ENCODE assay signal across 9 cellular contexts in the genomic region with DNA sequence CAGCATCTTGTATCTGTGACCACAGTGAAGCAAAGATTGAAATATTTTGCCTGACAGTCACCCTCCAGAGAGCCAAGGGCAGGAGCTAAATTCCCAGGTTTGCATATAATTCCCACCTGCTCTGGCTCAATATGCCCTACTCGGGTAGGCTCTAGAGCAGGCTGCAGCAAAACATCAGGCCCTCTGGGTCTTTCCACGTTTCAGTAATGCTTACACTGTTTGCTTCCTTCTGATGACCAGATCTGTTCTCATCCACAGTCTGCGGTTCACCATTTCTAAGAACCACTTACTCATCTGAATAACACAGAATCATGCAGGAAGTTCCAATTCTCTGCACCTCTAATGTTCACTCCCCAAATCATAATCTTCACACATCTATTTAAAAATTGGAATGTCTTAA.
A peak's percentile ranks its signal among the peaks of the same experiment; 100 is the strongest.
DNase-seq lines count a peak whose midpoint lies in the region; ATAC-seq, FAIRE-seq and TF ChIP-seq lines count a peak whose summit lies in the region.
"Had no signal": no experiment of that assay in that cellular context is flagged by ENCODE, and none has a peak within 500 bp of the region (broad histone marks: within the 10 kb centered on the region; RNA-seq: fewer than 3 reads in every experiment).

No MANE protein-coding gene starts in this region.

- H3K4me3 ChIP-seq in PC-3 (ENCODE audit: low read length), result no peak overlapping the region
- no peak overlapping the region for H3K4me3 ChIP-seq in astrocyte (ENCODE audit: insufficient read depth, low read depth, low read length)
- no peak overlapping the region for H3K4me3 ChIP-seq in Karpas-422 (ENCODE audit: low read length)
- H3K4me3 ChIP-seq: heart left ventricle had no signal

- DNase-seq in GM12891 (ENCODE audit: insufficient read length, low spot score), result no peak
- peak; percentile 41 for DNase-seq in PC-3
- peak; percentile 79 for DNase-seq in astrocyte (ENCODE audit: low read depth)
- DNase-seq in stimulated activated CD4-positive, alpha-beta T cell treated with anti-CD3 and anti-CD28 coated beads, Interleukin-2, amount 100 ng/mL, for 4 hours (ENCODE audit: low read depth), result peak; percentile 28
- no peak for DNase-seq in DMS79 (lab: John Stamatoyannopoulos, UW)
- DNase-seq in left lobe of liver (ENCODE audit: low spot score), result no peak
- no peak for DNase-seq in Karpas-422
- DNase-seq: heart left ventricle had no signal

- H3K27me3 Mint-ChIP-seq in astrocyte (ENCODE audit: low read depth, unreplicated experiment), result no peaks in the 10 kb centered on the region

- H3K36me3 Mint-ChIP-seq in astrocyte (ENCODE audit: low read depth, unreplicated experiment), result no peaks in the 10 kb centered on the region

- TF ChIP-seq CTCF in PC-3 (conservative IDR thresholded peaks at IDR 0.05; ENCODE audit: low read depth, low read length) (no peak), astrocyte (IDR thresholded peaks at IDR 0.05; ENCODE audit: insufficient read depth, low read depth, low read length) (no peak)

- peak; percentile 96 for ATAC-seq in HG02588 (IDR thresholded peaks at IDR 0.05; ENCODE audit: unreplicated experiment)
- ATAC-seq in PC-3, result peak; percentile 48
- ATAC-seq in left lobe of liver, result no peak

- intact Hi-C loops in PC-3 (cut with micrococcal nuclease), result no loop called here

- no peak overlapping the region for H3K4me3 Mint-ChIP-seq in astrocyte (ENCODE audit: unreplicated experiment)

- H3K36me3 ChIP-seq in PC-3 (ENCODE audit: low read depth, low read length) (no peaks in the 10 kb centered on the region), astrocyte (ENCODE audit: insufficient read depth, low read length) (no peaks in the 10 kb centered on the region), Karpas-422 (ENCODE audit: insufficient read depth, low read length) (no peaks in the 10 kb centered on the region)
- H3K36me3 ChIP-seq: heart left ventricle had no signal

- H3K9me3 ChIP-seq in PC-3 (ENCODE audit: low read length) (no peaks in the 10 kb centered on the region), astrocyte (ENCODE audit: insufficient read depth, low read depth, low read length) (no peaks in the 10 kb centered on the region), Karpas-422 (ENCODE audit: low read length) (no peaks in the 10 kb centered on the region)
- H3K9me3 ChIP-seq: heart left ventricle had no signal

- H2AFZ ChIP-seq in PC-3 (ENCODE audit: low read length), result no peak overlapping the region
- no peak overlapping the region for H2AFZ ChIP-seq in astrocyte (ENCODE audit: low read depth, low read length)
- no peak overlapping the region for H2AFZ ChIP-seq in Karpas-422 (ENCODE audit: low read length)

- CTCF ChIA-PET in PC-3 (lab: Charles Lee), result no interaction called here

- H3K27ac ChIP-seq in PC-3 (ENCODE audit: low read length), result no peak overlapping the region
- no peak overlapping the region for H3K27ac ChIP-seq in astrocyte (ENCODE audit: low read depth, low read length)
- no peak overlapping the region for H3K27ac ChIP-seq in Karpas-422 (ENCODE audit: low read length)

- H3K4me1 ChIP-seq in PC-3 (ENCODE audit: insufficient read depth, low read length) (peaks cover 27% of the 10 kb centered on the region), astrocyte (ENCODE audit: insufficient read depth, low read length) (peaks cover 8% of the 10 kb centered on the region), Karpas-422 (ENCODE audit: low read length) (no peaks in the 10 kb centered on the region)

- no peak for TF ChIP-seq POLR2A in GM12891 (IDR thresholded peaks at IDR 0.05; ENCODE audit: low read depth, low read length)

- H4K20me1 ChIP-seq in PC-3 (ENCODE audit: low read length) (no peaks in the 10 kb centered on the region), astrocyte (ENCODE audit: insufficient read depth, low read length) (peaks cover 23% of the 10 kb centered on the region), Karpas-422 (ENCODE audit: insufficient read depth, low read depth, low read length) (peaks cover 4% of the 10 kb centered on the region; the same call in 1 of the 2 replicates)

- H3K4me2 ChIP-seq in PC-3 (ENCODE audit: low read length) (no peak overlapping the region), astrocyte (ENCODE audit: low read length) (no peak overlapping the region), Karpas-422 (ENCODE audit: low read depth, low read length, poor library complexity, severe bottlenecking) (no peak overlapping the region)

- no peak overlapping the region for H3K27ac Mint-ChIP-seq in astrocyte (ENCODE audit: unreplicated experiment)

- H3K4me1 Mint-ChIP-seq in astrocyte (ENCODE audit: low read depth, unreplicated experiment), result peaks cover 19% of the 10 kb centered on the region

- H3K9ac ChIP-seq in PC-3 (ENCODE audit: low read length) (no peak overlapping the region), astrocyte (ENCODE audit: low read length) (no peak overlapping the region), Karpas-422 (ENCODE audit: low read length) (no peak overlapping the region)

- H3K27me3 ChIP-seq in PC-3 (ENCODE audit: low read length) (no peaks in the 10 kb centered on the region), astrocyte (ENCODE audit: insufficient read depth, low read length) (no peaks in the 10 kb centered on the region), Karpas-422 (ENCODE audit: low read length) (0 out of 2 replicates have a peak, but pooled peaks cover 2% of the 10 kb centered on the region)
- H3K27me3 ChIP-seq: heart left ventricle had no signal

- H3K9me3 Mint-ChIP-seq in astrocyte (ENCODE audit: unreplicated experiment), result no peaks in the 10 kb centered on the region

- no peaks in the 10 kb centered on the region for H3F3A ChIP-seq in PC-3 (ENCODE audit: low read length, unreplicated experiment)

- H3K9me2 ChIP-seq in PC-3 (replicated peaks; ENCODE audit: low read length) (no peaks in the 10 kb centered on the region), Karpas-422 (replicated peaks; ENCODE audit: insufficient read depth, low read length) (no peaks in the 10 kb centered on the region)

- FAIRE-seq in GM12891 (lab: Jason Lieb, UNC), result peak; percentile 55
- FAIRE-seq in astrocyte (lab: Jason Lieb, UNC), result peak; percentile 34

- POLR2A ChIA-PET in PC-3 (lab: Charles Lee; ENCODE audit: unreplicated experiment), result no interaction called here

- H3K79me2 ChIP-seq in PC-3 (ENCODE audit: low read length) (peaks cover 43% of the 10 kb centered on the region), astrocyte (ENCODE audit: insufficient read depth, low read length) (peaks cover 65% of the 10 kb centered on the region), Karpas-422 (ENCODE audit: low read length) (no peaks in the 10 kb centered on the region)

- BruUV-seq in PC-3 (replicated peaks; lab: Mats Ljungman, UMichigan), result no TSS peak

TF ChIP-seq in GM12891, 5 proteins besides CTCF, POLR2A, EP300 and RAD21:
- TF ChIP-seq POU2F2 (IDR thresholded peaks at IDR 0.05; ENCODE audit: low read depth, low read length) (no peak), PAX5 (IDR thresholded peaks at IDR 0.05; ENCODE audit: insufficient read depth, low read length, severe bottlenecking) (no peak), TAF1 (IDR thresholded peaks at IDR 0.05; ENCODE audit: low read depth, low read length) (no peak), POLR2AphosphoS5 (IDR thresholded peaks at IDR 0.05; ENCODE audit: low read depth, low read length) (no peak), SPI1 (IDR thresholded peaks at IDR 0.05; ENCODE audit: low read depth, low read length) (no peak)

Comparison
In these comparisons a context has a peak if more than half of its experiments do, and no peak if none do; other contexts are left out.
1. DNase-seq: peak in PC-3 (single experiment), astrocyte (single experiment) and stimulated activated CD4-positive, alpha-beta T cell treated with anti-CD3 and anti-CD28 coated beads, Interleukin-2, amount 100 ng/mL, for 4 hours (single experiment); none in GM12891 (single experiment), DMS79 (single experiment), left lobe of liver (single experiment) and Karpas-422 (single experiment).